1 cellular context compared by ENCODE assay signal in genomic region chr15:55288006-55288717, GRCh38.
TF ChIP-seq lines count a peak whose summit lies in the region.

No MANE protein-coding gene starts in this region.

TF ChIP-seq in SK-N-SH, 30 proteins besides CTCF, POLR2A, EP300 and RAD21 (continued from another document):
- TF ChIP-seq, protein P1, sequence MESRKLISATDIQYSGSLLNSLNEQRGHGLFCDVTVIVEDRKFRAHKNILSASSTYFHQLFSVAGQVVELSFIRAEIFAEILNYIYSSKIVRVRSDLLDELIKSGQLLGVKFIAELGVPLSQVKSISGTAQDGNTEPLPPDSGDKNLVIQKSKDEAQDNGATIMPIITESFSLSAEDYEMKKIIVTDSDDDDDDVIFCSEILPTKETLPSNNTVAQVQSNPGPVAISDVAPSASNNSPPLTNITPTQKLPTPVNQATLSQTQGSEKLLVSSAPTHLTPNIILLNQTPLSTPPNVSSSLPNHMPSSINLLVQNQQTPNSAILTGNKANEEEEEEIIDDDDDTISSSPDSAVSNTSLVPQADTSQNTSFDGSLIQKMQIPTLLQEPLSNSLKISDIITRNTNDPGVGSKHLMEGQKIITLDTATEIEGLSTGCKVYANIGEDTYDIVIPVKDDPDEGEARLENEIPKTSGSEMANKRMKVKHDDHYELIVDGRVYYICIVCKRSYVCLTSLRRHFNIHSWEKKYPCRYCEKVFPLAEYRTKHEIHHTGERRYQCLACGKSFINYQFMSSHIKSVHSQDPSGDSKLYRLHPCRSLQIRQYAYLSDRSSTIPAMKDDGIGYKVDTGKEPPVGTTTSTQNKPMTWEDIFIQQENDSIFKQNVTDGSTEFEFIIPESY (IDR thresholded peaks at IDR 0.05; ENCODE audit: borderline replicate concordance, low read depth), result no peak
- TF ChIP-seq SMC3 (IDR thresholded peaks at IDR 0.05; ENCODE audit: low read depth, low read length) (no peak), MAX (IDR thresholded peaks at IDR 0.05; ENCODE audit: low read depth) (no peak), ELF1 (IDR thresholded peaks at IDR 0.05) (no peak), TCF12 (IDR thresholded peaks at IDR 0.05) (no peak), NRF1 (IDR thresholded peaks at IDR 0.05; ENCODE audit: low read depth, low read length) (no peak), FOXJ3 (CRISPR knock-in tag; IDR thresholded peaks at IDR 0.05) (no peak), MXI1 (IDR thresholded peaks at IDR 0.05; ENCODE audit: low read depth, low read length) (no peak), SIN3A (IDR thresholded peaks at IDR 0.05; ENCODE audit: borderline replicate concordance, low read depth, low read length) (no peak), TAF1 (IDR thresholded peaks at IDR 0.05; ENCODE audit: borderline replicate concordance, low read depth, low read length) (no peak), USF1 (IDR thresholded peaks at IDR 0.05; ENCODE audit: borderline replicate concordance, low read depth) (no peak), TEAD4 (IDR thresholded peaks at IDR 0.05; ENCODE audit: borderline replicate concordance, insufficient read depth) (no peak), CHD2 (IDR thresholded peaks at IDR 0.05; ENCODE audit: low read length, partially characterized antibody) (no peak), NFIC (IDR thresholded peaks at IDR 0.05; ENCODE audit: borderline replicate concordance) (no peak)
- TF ChIP-seq, protein P2, sequence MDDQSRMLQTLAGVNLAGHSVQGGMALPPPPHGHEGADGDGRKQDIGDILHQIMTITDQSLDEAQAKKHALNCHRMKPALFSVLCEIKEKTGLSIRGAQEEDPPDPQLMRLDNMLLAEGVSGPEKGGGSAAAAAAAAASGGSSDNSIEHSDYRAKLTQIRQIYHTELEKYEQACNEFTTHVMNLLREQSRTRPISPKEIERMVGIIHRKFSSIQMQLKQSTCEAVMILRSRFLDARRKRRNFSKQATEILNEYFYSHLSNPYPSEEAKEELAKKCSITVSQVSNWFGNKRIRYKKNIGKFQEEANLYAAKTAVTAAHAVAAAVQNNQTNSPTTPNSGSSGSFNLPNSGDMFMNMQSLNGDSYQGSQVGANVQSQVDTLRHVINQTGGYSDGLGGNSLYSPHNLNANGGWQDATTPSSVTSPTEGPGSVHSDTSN (IDR thresholded peaks at IDR 0.05), result no peak
